Comparison of ENCODE assay signal across 8 cellular contexts in genomic region chr6:30885999-30886896, GRCh38. TPM values are rescaled to one million over a fixed set of nuclear protein-coding genes. Genes with fewer than 3 reads are reported as not detected.
DNase-seq lines count a peak whose midpoint lies in the region; ATAC-seq and TF ChIP-seq lines count a peak whose summit lies in the region.

No MANE protein-coding gene starts in this region.

- H3K27me3 ChIP-seq in upper lobe of right lung: no peaks in the 10 kb centered on the region

- peaks cover 26% of the 10 kb centered on the region for H3K4me1 ChIP-seq in upper lobe of right lung

- H3K36me3 ChIP-seq in upper lobe of right lung: peaks cover 5% of the 10 kb centered on the region

- ATAC-seq in activated CD8-positive, alpha-beta T cell treated with anti-CD3 and anti-CD28 coated beads for 36 hours: peak; percentile 18
- ATAC-seq in upper lobe of right lung (no peak), GM19463 (IDR thresholded peaks at IDR 0.05; ENCODE audit: unreplicated experiment) (no peak), HG02840 (IDR thresholded peaks at IDR 0.05; ENCODE audit: low FRiP score, unreplicated experiment) (no peak)

- peak overlapping the region; percentile 18 for H3K27ac Mint-ChIP-seq in activated CD8-positive, alpha-beta T cell treated with anti-CD3 and anti-CD28 coated beads for 36 hours

- POLR2A ChIA-PET in activated CD8-positive, alpha-beta T cell treated with anti-CD3 and anti-CD28 coated beads for 36 hours (lab: Charles Lee): interaction anchor here (0.5 to 1.7 kb wide), 3 partner anchors 23 to 461 kb away, joined by 3 to 6 read pairs (median 3); no protein-coding TSS in a partner anchor

- H3K27me3 Mint-ChIP-seq in activated CD8-positive, alpha-beta T cell treated with anti-CD3 and anti-CD28 coated beads for 36 hours: no peaks in the 10 kb centered on the region

- DNase-seq in EL (peak; percentile 95), NCI-H128 (lab: John Stamatoyannopoulos, UW; ENCODE audit: unreplicated experiment) (peak; percentile 72), fibroblast of mammary gland (ENCODE audit: low read depth) (peak; percentile 64), myocyte (ENCODE audit: low read depth) (peak; percentile 91), upper lobe of right lung (peak; percentile 59)
- DNase-seq in activated CD8-positive, alpha-beta T cell treated with anti-CD3 and anti-CD28 coated beads for 36 hours: peak; percentile 50

- peak overlapping the region; percentile 3 for H3K27ac ChIP-seq in upper lobe of right lung

- H3K4me3 ChIP-seq in fibroblast of mammary gland (ENCODE audit: control insufficient read depth, low read depth, low read length) (peak overlapping the region; percentile 47), upper lobe of right lung (peak overlapping the region; percentile 69)

- H3K36me3 Mint-ChIP-seq in activated CD8-positive, alpha-beta T cell treated with anti-CD3 and anti-CD28 coated beads for 36 hours (ENCODE audit: low read depth): peaks cover 2% of the 10 kb centered on the region

- H3K4me1 Mint-ChIP-seq in activated CD8-positive, alpha-beta T cell treated with anti-CD3 and anti-CD28 coated beads for 36 hours (ENCODE audit: low read depth): peaks cover 27% of the 10 kb centered on the region

- H3K4me3 Mint-ChIP-seq in activated CD8-positive, alpha-beta T cell treated with anti-CD3 and anti-CD28 coated beads for 36 hours: peak overlapping the region; percentile 65

- H3K9me3 Mint-ChIP-seq in activated CD8-positive, alpha-beta T cell treated with anti-CD3 and anti-CD28 coated beads for 36 hours: no peaks in the 10 kb centered on the region

- intact Hi-C loops in activated CD8-positive, alpha-beta T cell treated with anti-CD3 and anti-CD28 coated beads for 36 hours (cut with micrococcal nuclease): no loop called here
- intact Hi-C loops in upper lobe of right lung (cut with DNase I): no loop called here

- H3K9me3 ChIP-seq in upper lobe of right lung: no peaks in the 10 kb centered on the region

- CTCF ChIA-PET in activated CD8-positive, alpha-beta T cell treated with anti-CD3 and anti-CD28 coated beads for 36 hours (lab: Charles Lee): interaction anchor here (1.2 to 10.4 kb wide), 2 partner anchors 58 to 64 kb away, joined by 3 to 82 read pairs; no protein-coding TSS in a partner anchor

- no peak for TF ChIP-seq CTCF in activated CD8-positive, alpha-beta T cell treated with anti-CD3 and anti-CD28 coated beads for 36 hours (IDR thresholded peaks at IDR 0.05)
- TF ChIP-seq CTCF in fibroblast of mammary gland (conservative IDR thresholded peaks at IDR 0.05; ENCODE audit: control insufficient read depth, insufficient read depth, low read depth, low read length) (no peak), upper lobe of right lung (IDR thresholded peaks at IDR 0.05) (no peak)

RNA-seq across cellular contexts. Expression of gene DDR1, which starts 1.9 kb away (rescaled TPM):
- total RNA-seq in activated CD8-positive, alpha-beta T cell treated with anti-CD3 and anti-CD28 coated beads for 36 hours: 10 to 100 TPM; 14.4 to 14.5 TPM
- total RNA-seq in myocyte: 88.6 and 89.0 TPM in 2 replicates
- 78.7 TPM for polyA plus RNA-seq in myocyte (2012)
- total RNA-seq in upper lobe of right lung: 102 TPM

RNA-seq across cellular contexts. Expression of gene GTF2H4, which starts 21.8 kb away (rescaled TPM):
- total RNA-seq in activated CD8-positive, alpha-beta T cell treated with anti-CD3 and anti-CD28 coated beads for 36 hours: 10 to 100 TPM; 37.1 to 41.9 TPM
- total RNA-seq in myocyte: 5.5 and 7.3 TPM in 2 replicates
- 22.9 TPM for polyA plus RNA-seq in myocyte (2012)
- total RNA-seq in upper lobe of right lung: 44.6 TPM

RNA-seq across cellular contexts. Expression of gene VARS2, which starts 27.8 kb away (rescaled TPM):
- 10 to 100 TPM; 83.0 to 84.0 TPM for total RNA-seq in activated CD8-positive, alpha-beta T cell treated with anti-CD3 and anti-CD28 coated beads for 36 hours
- total RNA-seq in myocyte (21.3 and 21.7 TPM in 2 replicates), upper lobe of right lung (28.7 TPM)
- 27.1 TPM for polyA plus RNA-seq in myocyte (2012)

RNA-seq across cellular contexts. Expression of gene SFTA2, which starts 45.7 kb away (rescaled TPM):
- not detected for total RNA-seq in activated CD8-positive, alpha-beta T cell treated with anti-CD3 and anti-CD28 coated beads for 36 hours
- not detected in 2 replicates for total RNA-seq in myocyte
- not detected for polyA plus RNA-seq in myocyte (2012)
- 369 TPM for total RNA-seq in upper lobe of right lung

RNA-seq across cellular contexts. Expression of gene MUCL3, which starts 54.5 kb away (rescaled TPM):
- not detected for total RNA-seq in activated CD8-positive, alpha-beta T cell treated with anti-CD3 and anti-CD28 coated beads for 36 hours
- not detected in 2 replicates for total RNA-seq in myocyte
- not detected for polyA plus RNA-seq in myocyte (2012)
- 4.6 TPM for total RNA-seq in upper lobe of right lung
